15 cellular contexts compared by ENCODE assay signal in genomic region chr10:131577786-131578471, GRCh38.
DNase-seq lines count a peak whose midpoint lies in the region; ATAC-seq and TF ChIP-seq lines count a peak whose summit lies in the region.
"Had no signal": no experiment of that assay in that cellular context is flagged by ENCODE, and none has a peak within 500 bp of the region (broad histone marks: within the 10 kb centered on the region; RNA-seq: fewer than 3 reads in every experiment).

No MANE protein-coding gene starts in this region.

- ATAC-seq in gastroesophageal sphincter: no peak
- ATAC-seq: GM12878 had no signal

- TF ChIP-seq EP300 in gastroesophageal sphincter (IDR thresholded peaks at IDR 0.05): no peak

- no peak for TF ChIP-seq POLR2A in lower leg skin (IDR thresholded peaks at IDR 0.05)
- no peak for TF ChIP-seq POLR2A in vagina (IDR thresholded peaks at IDR 0.05)
- TF ChIP-seq POLR2A in gastroesophageal sphincter (IDR thresholded peaks at IDR 0.05): no peak

- H3K4me1 ChIP-seq in vagina (no peaks in the 10 kb centered on the region), gastroesophageal sphincter (no peaks in the 10 kb centered on the region)

- no peak for TF ChIP-seq CTCF in lower leg skin (IDR thresholded peaks at IDR 0.05)
- TF ChIP-seq CTCF in vagina (IDR thresholded peaks at IDR 0.05): no peak
- TF ChIP-seq CTCF in gastroesophageal sphincter (IDR thresholded peaks at IDR 0.05): no peak
- no peak for TF ChIP-seq CTCF in GM10266 (IDR thresholded peaks at IDR 0.05; ENCODE audit: control insufficient read depth, insufficient read depth, low read depth, missing control alignments)

- H3K4me3 ChIP-seq in lower leg skin (ENCODE audit: low read depth, poor library complexity, severe bottlenecking) (no peak overlapping the region), vagina (no peak overlapping the region), gastroesophageal sphincter (no peak overlapping the region)
- H3K4me3 ChIP-seq: GM12878 had no signal

- 90 to 92% methylated on average over 10 to 24 of the region's 24 CpGs for WGBS in lower leg skin, 2 donors
- 92% methylated on average over 6 of the region's 24 CpGs; no CpG with 5 or more reads in 1 of the 2 donors for WGBS in gastroesophageal sphincter (ENCODE audit: low coverage in 1 of 2), 2 donors

- H3K36me3 ChIP-seq in vagina (no peaks in the 10 kb centered on the region), gastroesophageal sphincter (no peaks in the 10 kb centered on the region)

- H3K9me3 ChIP-seq in vagina: no peaks in the 10 kb centered on the region
- no peaks in the 10 kb centered on the region for H3K9me3 ChIP-seq in gastroesophageal sphincter

- H3K27ac ChIP-seq in vagina (no peak overlapping the region), gastroesophageal sphincter (no peak overlapping the region)
- H3K27ac ChIP-seq: RWPE1 had no signal

- DNase-seq in activated CD8-positive, alpha-beta memory T cell treated with anti-CD3 and anti-CD28 coated beads for 24 hours: peak; percentile 21
- DNase-seq in activated CD8-positive, alpha-beta memory T cell treated with anti-CD3 and anti-CD28 coated beads, Interleukin-2, amount 50 U/mL, for 4 hours: no peak
- DNase-seq in lower leg skin (ENCODE audit: low spot score in 2 of 2): peak; percentile 4 to 82
- DNase-seq in posterior vena cava (ENCODE audit: low spot score): peak; percentile 80
- peak; percentile 72 to 93 for DNase-seq in vagina (ENCODE audit: extremely low spot score in 2 of 2)
- DNase-seq in GM10266 (ENCODE audit: extremely low spot score): no peak
- DNase-seq in NK-92 (lab: John Stamatoyannopoulos, UW; ENCODE audit: unreplicated experiment): no peak
- DNase-seq: CD8-positive, alpha-beta memory T cell; DMS79 treated with DMSO at 0.1 percent for 48 hours; GOT3; NCI-H187 treated with DMSO at 0.1 percent for 48 hours; NCI-H69 had no signal

- no peaks in the 10 kb centered on the region for H3K27me3 ChIP-seq in vagina
- peaks cover 29% of the 10 kb centered on the region for H3K27me3 ChIP-seq in gastroesophageal sphincter

- intact Hi-C loops in lower leg skin (cut with DNase I; ENCODE audit: low total_unique reads): no loop called here
- intact Hi-C loops in posterior vena cava (cut with DNase I): no loop called here
- intact Hi-C loops in vagina (cut with DNase I): no loop called here

Comparison
In these comparisons a context has a peak if more than half of its experiments do, and no peak if none do; other contexts are left out.
1. DNase-seq: peak in activated CD8-positive, alpha-beta memory T cell treated with anti-CD3 and anti-CD28 coated beads for 24 hours (single experiment), lower leg skin (2 of 2), posterior vena cava (single experiment) and vagina (2 of 2); none in activated CD8-positive, alpha-beta memory T cell treated with anti-CD3 and anti-CD28 coated beads, Interleukin-2, amount 50 U/mL, for 4 hours (single experiment), GM10266 (single experiment) and NK-92 (single experiment).